35 cellular contexts compared by ENCODE assay signal in genomic region chr3:38297537-38297936, GRCh38. TPM values are rescaled to one million over a fixed set of nuclear protein-coding genes. Genes with fewer than 3 reads are reported as not detected.
"Had no signal": no experiment of that assay in that cellular context is flagged by ENCODE, and none has a peak within 500 bp of the region (broad histone marks: within the 10 kb centered on the region; RNA-seq: fewer than 3 reads in every experiment).

No MANE protein-coding gene starts in this region.

- FAIRE-seq: bronchial epithelial cell, TTC549 had no signal

- H3K4me1 ChIP-seq: ascending aorta had no signal

- H3K9me3 ChIP-seq: ascending aorta had no signal

- H3K9me3 Mint-ChIP-seq: activated B cell treated with CpG ODN at 0.5 μM for 24 hours; activated CD4-positive, alpha-beta memory T cell treated with anti-CD3 and anti-CD28 coated beads, Interleukin-2, amount 10 ng/mL, durations not matched to agents 7 days and 5 days; activated CD4-positive, alpha-beta T cell treated with anti-CD3 and anti-CD28 coated beads, Interleukin-2, amount 10 ng/mL, durations not matched to agents 7 days and 5 days; activated naive CD4-positive, alpha-beta T cell treated with anti-CD3 and anti-CD28 coated beads, Interleukin-2, amount 10 ng/mL, durations not matched to agents 7 days and 5 days; activated naive CD4-positive, alpha-beta T cell treated with anti-CD3 and anti-CD28 coated beads, Interleukin-2, amount 50 U/mL, for 24 hours; activated naive CD8-positive, alpha-beta T cell treated with anti-CD3 and anti-CD28 coated beads, Interleukin-2, amount 10 ng/mL, durations not matched to agents 7 days and 5 days; activated naive CD8-positive, alpha-beta T cell treated with anti-CD3 and anti-CD28 coated beads, Interleukin-2, amount 50 U/mL, for 24 hours; activated T-cell treated with anti-CD3 and anti-CD28 coated beads, Interleukin-2, amount 50 U/mL, for 24 hours; activated T-helper 2 cell treated with anti-CD3 and anti-CD28 coated beads, Interferon-gamma antibody, Interleukin-2, Interleukin-4, amounts not matched to agents 10 μg/mL and 5 μg/mL and 100 μg/mL, durations not matched to agents 14 hours and 24 hours and 36 hours; brain; central memory CD8-positive, alpha-beta T cell; T-helper 1 cell treated with Interleukin-12 subunit alpha and Interleukin-12 subunit beta and Interleukin-4 antibody, amounts not matched to agents 30 μg/mL and 1 μg/mL, for 36 hours; T-helper 2 cell treated with Interferon-gamma antibody and Interleukin-4, amounts not matched to agents 5 μg/mL and 100 μg/mL, for 36 hours had no signal

- H3K4me3 ChIP-seq: ascending aorta, cardiac muscle cell had no signal

- H3K4me3 Mint-ChIP-seq: activated B cell treated with CpG ODN at 0.5 μM for 24 hours; activated CD4-positive, alpha-beta memory T cell treated with anti-CD3 and anti-CD28 coated beads, Interleukin-2, amount 10 ng/mL, durations not matched to agents 7 days and 5 days; activated CD4-positive, alpha-beta T cell treated with anti-CD3 and anti-CD28 coated beads, Interleukin-2, amount 10 ng/mL, durations not matched to agents 7 days and 5 days; activated CD8-positive, alpha-beta memory T cell treated with anti-CD3 and anti-CD28 coated beads, Interleukin-2, amount 10 ng/mL, durations not matched to agents 7 days and 5 days; activated CD8-positive, alpha-beta T cell treated with anti-CD3 and anti-CD28 coated beads, Interleukin-2, amount 10 ng/mL, durations not matched to agents 7 days and 5 days; activated naive CD4-positive, alpha-beta T cell treated with anti-CD3 and anti-CD28 coated beads, Interleukin-2, amount 10 ng/mL, durations not matched to agents 7 days and 5 days; activated naive CD4-positive, alpha-beta T cell treated with anti-CD3 and anti-CD28 coated beads, Interleukin-2, amount 50 U/mL, for 24 hours; activated naive CD8-positive, alpha-beta T cell; activated naive CD8-positive, alpha-beta T cell treated with anti-CD3 and anti-CD28 coated beads, Interleukin-2, amount 10 ng/mL, durations not matched to agents 7 days and 5 days; activated naive CD8-positive, alpha-beta T cell treated with anti-CD3 and anti-CD28 coated beads, Interleukin-2, amount 50 U/mL, for 24 hours; activated T-cell treated with anti-CD3 and anti-CD28 coated beads, Interleukin-2, amount 50 U/mL, for 24 hours; brain; central memory CD8-positive, alpha-beta T cell; T-helper 1 cell treated with Interleukin-12 subunit alpha and Interleukin-12 subunit beta and Interleukin-4 antibody, amounts not matched to agents 30 μg/mL and 1 μg/mL, for 36 hours; T-helper 2 cell treated with Interferon-gamma antibody and Interleukin-4, amounts not matched to agents 5 μg/mL and 100 μg/mL, for 36 hours had no signal

- H3K27ac ChIP-seq: ascending aorta, cardiac muscle cell, VCaP had no signal

- H3K27ac Mint-ChIP-seq: activated B cell treated with CpG ODN at 0.5 μM for 24 hours; activated CD4-positive, alpha-beta memory T cell treated with anti-CD3 and anti-CD28 coated beads, Interleukin-2, amount 10 ng/mL, durations not matched to agents 7 days and 5 days; activated CD4-positive, alpha-beta T cell treated with anti-CD3 and anti-CD28 coated beads, Interleukin-2, amount 10 ng/mL, durations not matched to agents 7 days and 5 days; activated CD8-positive, alpha-beta memory T cell treated with anti-CD3 and anti-CD28 coated beads, Interleukin-2, amount 10 ng/mL, durations not matched to agents 7 days and 5 days; activated CD8-positive, alpha-beta T cell treated with anti-CD3 and anti-CD28 coated beads, Interleukin-2, amount 10 ng/mL, durations not matched to agents 7 days and 5 days; activated naive CD4-positive, alpha-beta T cell treated with anti-CD3 and anti-CD28 coated beads, Interleukin-2, amount 10 ng/mL, durations not matched to agents 7 days and 5 days; activated naive CD4-positive, alpha-beta T cell treated with anti-CD3 and anti-CD28 coated beads, Interleukin-2, amount 50 U/mL, for 24 hours; activated naive CD8-positive, alpha-beta T cell; activated naive CD8-positive, alpha-beta T cell treated with anti-CD3 and anti-CD28 coated beads, Interleukin-2, amount 10 ng/mL, durations not matched to agents 7 days and 5 days; activated naive CD8-positive, alpha-beta T cell treated with anti-CD3 and anti-CD28 coated beads, Interleukin-2, amount 50 U/mL, for 24 hours; activated T-cell treated with anti-CD3 and anti-CD28 coated beads, Interleukin-2, amount 50 U/mL, for 24 hours; activated T-helper 2 cell treated with anti-CD3 and anti-CD28 coated beads, Interferon-gamma antibody, Interleukin-2, Interleukin-4, amounts not matched to agents 10 μg/mL and 5 μg/mL and 100 μg/mL, durations not matched to agents 14 hours and 24 hours and 36 hours; brain; T-helper 1 cell treated with Interleukin-12 subunit alpha and Interleukin-12 subunit beta and Interleukin-4 antibody, amounts not matched to agents 30 μg/mL and 1 μg/mL, for 36 hours; T-helper 2 cell treated with Interferon-gamma antibody and Interleukin-4, amounts not matched to agents 5 μg/mL and 100 μg/mL, for 36 hours had no signal

- H3K27me3 ChIP-seq: ascending aorta, cardiac muscle cell had no signal

- ATAC-seq: activated CD8-positive, alpha-beta memory T cell treated with anti-CD3 and anti-CD28 coated beads, Interleukin-2, amount 10 ng/mL, durations not matched to agents 7 days and 5 days; activated CD8-positive, alpha-beta T cell treated with anti-CD3 and anti-CD28 coated beads, Interleukin-2, amount 10 ng/mL, durations not matched to agents 7 days and 5 days; activated naive CD8-positive, alpha-beta T cell treated with anti-CD3 and anti-CD28 coated beads, Interleukin-2, amount 50 U/mL, for 24 hours had no signal

- H3K36me3 ChIP-seq: ascending aorta, cardiac muscle cell had no signal

- H3K27me3 Mint-ChIP-seq: activated naive CD4-positive, alpha-beta T cell treated with anti-CD3 and anti-CD28 coated beads, Interleukin-2, amount 50 U/mL, for 24 hours; activated naive CD8-positive, alpha-beta T cell treated with anti-CD3 and anti-CD28 coated beads, Interleukin-2, amount 50 U/mL, for 24 hours; brain had no signal

- H3K4me1 Mint-ChIP-seq: activated B cell treated with CpG ODN at 0.5 μM for 24 hours; activated CD4-positive, alpha-beta memory T cell treated with anti-CD3 and anti-CD28 coated beads, Interleukin-2, amount 10 ng/mL, durations not matched to agents 7 days and 5 days; activated CD4-positive, alpha-beta T cell treated with anti-CD3 and anti-CD28 coated beads, Interleukin-2, amount 10 ng/mL, durations not matched to agents 7 days and 5 days; activated naive CD4-positive, alpha-beta T cell treated with anti-CD3 and anti-CD28 coated beads, Interleukin-2, amount 10 ng/mL, durations not matched to agents 7 days and 5 days; activated naive CD4-positive, alpha-beta T cell treated with anti-CD3 and anti-CD28 coated beads, Interleukin-2, amount 50 U/mL, for 24 hours; activated naive CD8-positive, alpha-beta T cell treated with anti-CD3 and anti-CD28 coated beads, Interleukin-2, amount 10 ng/mL, durations not matched to agents 7 days and 5 days; activated naive CD8-positive, alpha-beta T cell treated with anti-CD3 and anti-CD28 coated beads, Interleukin-2, amount 50 U/mL, for 24 hours; brain; central memory CD8-positive, alpha-beta T cell had no signal

- DNase-seq: activated B cell treated with CpG ODN at 0.5 μM for 24 hours; activated CD4-positive, alpha-beta memory T cell treated with anti-CD3 and anti-CD28 coated beads, Interleukin-2, amount 10 ng/mL, durations not matched to agents 7 days and 5 days; activated CD4-positive, alpha-beta T cell treated with anti-CD3 and anti-CD28 coated beads for 4 hours; activated CD4-positive, alpha-beta T cell treated with anti-CD3 and anti-CD28 coated beads, Interleukin-2, amount 10 ng/mL, durations not matched to agents 7 days and 5 days; activated CD4-positive, alpha-beta T cell treated with anti-CD3 and anti-CD28 coated beads, Interleukin-2, amount 50 U/mL, for 48 hours; activated CD4-positive, CD25-positive, alpha-beta regulatory T cell treated with anti-CD3 and anti-CD28 coated beads, Interleukin-2, amount 50 U/mL, for 72 hours; activated CD8-positive, alpha-beta memory T cell treated with anti-CD3 and anti-CD28 coated beads, Interleukin-2, amount 10 ng/mL, durations not matched to agents 7 days and 5 days; activated CD8-positive, alpha-beta T cell treated with anti-CD3 and anti-CD28 coated beads, Interleukin-2, amount 10 ng/mL, durations not matched to agents 7 days and 5 days; activated effector memory CD4-positive, alpha-beta T cell treated with Interleukin-2 at 50 U/mL for 16 hours; activated gamma-delta T cell; activated naive CD4-positive, alpha-beta T cell treated with anti-CD3 and anti-CD28 coated beads, Interleukin-2, amount 10 ng/mL, durations not matched to agents 7 days and 5 days; activated naive CD4-positive, alpha-beta T cell treated with Interleukin-2 at 50 U/mL for 16 hours; activated naive CD8-positive, alpha-beta T cell treated with anti-CD3 and anti-CD28 coated beads, Interleukin-2, amount 10 ng/mL, durations not matched to agents 7 days and 5 days; activated naive CD8-positive, alpha-beta T cell treated with anti-CD3 and anti-CD28 coated beads, Interleukin-2, amount 50 U/mL, for 24 hours; activated T-cell treated with anti-CD3 and anti-CD28 coated beads, Interleukin-2, amount 50 U/mL, for 24 hours; activated T-cell treated with anti-CD3 and anti-CD28 coated beads, Interleukin-2, amount 50 U/mL, for 48 hours; amygdala; anterior cingulate cortex; caudate nucleus; cerebellar nuclear complex; T-helper 1 cell; T-helper 2 cell; T-helper 9 cell had no signal

- H3K36me3 Mint-ChIP-seq: activated CD8-positive, alpha-beta memory T cell treated with anti-CD3 and anti-CD28 coated beads, Interleukin-2, amount 10 ng/mL, durations not matched to agents 7 days and 5 days; activated naive CD4-positive, alpha-beta T cell treated with anti-CD3 and anti-CD28 coated beads, Interleukin-2, amount 10 ng/mL, durations not matched to agents 7 days and 5 days; activated naive CD4-positive, alpha-beta T cell treated with anti-CD3 and anti-CD28 coated beads, Interleukin-2, amount 50 U/mL, for 24 hours; activated naive CD8-positive, alpha-beta T cell; activated naive CD8-positive, alpha-beta T cell treated with anti-CD3 and anti-CD28 coated beads, Interleukin-2, amount 10 ng/mL, durations not matched to agents 7 days and 5 days; brain had no signal

RNA-seq across cellular contexts. Expression of gene SLC22A14, which starts 15.4 kb away (rescaled TPM):
- total RNA-seq: activated CD4-positive, alpha-beta memory T cell treated with anti-CD3 and anti-CD28 coated beads, Interleukin-2, amount 10 ng/mL, durations not matched to agents 7 days and 5 days; activated CD4-positive, alpha-beta T cell treated with anti-CD3 and anti-CD28 coated beads, Interleukin-2, amount 10 ng/mL, durations not matched to agents 7 days and 5 days; activated CD8-positive, alpha-beta memory T cell treated with anti-CD3 and anti-CD28 coated beads, Interleukin-2, amount 10 ng/mL, durations not matched to agents 7 days and 5 days; activated CD8-positive, alpha-beta T cell treated with anti-CD3 and anti-CD28 coated beads, Interleukin-2, amount 10 ng/mL, durations not matched to agents 7 days and 5 days; activated T-helper 2 cell treated with anti-CD3 and anti-CD28 coated beads, Interferon-gamma antibody, Interleukin-2, Interleukin-4, amounts not matched to agents 10 μg/mL and 5 μg/mL and 100 μg/mL, durations not matched to agents 14 hours and 24 hours and 36 hours; ascending aorta had no signal

RNA-seq across cellular contexts. Expression of gene SLC22A13, which starts 31.9 kb away (rescaled TPM):
- total RNA-seq: ascending aorta had no signal
